9 cellular contexts compared by ENCODE assay signal in genomic region chr1:16656574-16657403, GRCh38. TPM values are rescaled to one million over a fixed set of nuclear protein-coding genes. Genes with fewer than 3 reads are reported as not detected.
DNase-seq lines count a peak whose midpoint lies in the region; ATAC-seq, FAIRE-seq and TF ChIP-seq lines count a peak whose summit lies in the region.
"Not testable (repeated sequence)": the region's sequence is repeated elsewhere in the genome, so short reads cannot be mapped to it uniquely, and the experiment has no call there.
"Had no signal": no experiment of that assay in that cellular context is flagged by ENCODE, and none has a peak within 500 bp of the region (broad histone marks: within the 10 kb centered on the region; RNA-seq: fewer than 3 reads in every experiment).

No MANE protein-coding gene starts in this region.

- not testable (repeated sequence) for H3K27ac Mint-ChIP-seq in activated T-cell treated with anti-CD3 and anti-CD28 coated beads, Interleukin-2, amount 50 U/mL, for 72 hours; central memory CD8-positive, alpha-beta T cell (ENCODE audit: low read depth); naive B cell; stimulated activated memory B cell treated with anti-CD40 and anti-IgM and Interleukin-4, amounts not matched to agents 10 μg/mL and 1 μg/mL and 100 μg/mL, for 72 hours

- H3K9me3 ChIP-seq in A549; HCT116 (ENCODE audit: control insufficient read depth in 1 of 2, insufficient read depth in 1 of 2, low read depth in 1 of 2, low read length in 2 of 2); SU-DHL-6 (ENCODE audit: insufficient read depth, low read length): not testable (repeated sequence)

- H3K4me1 Mint-ChIP-seq in activated T-cell treated with anti-CD3 and anti-CD28 coated beads, Interleukin-2, amount 50 U/mL, for 72 hours (ENCODE audit: low read depth); central memory CD8-positive, alpha-beta T cell; naive B cell; stimulated activated memory B cell treated with anti-CD40 and anti-IgM and Interleukin-4, amounts not matched to agents 10 μg/mL and 1 μg/mL and 100 μg/mL, for 72 hours: not testable (repeated sequence)

- not testable (repeated sequence) for H3K36me3 Mint-ChIP-seq in activated T-cell treated with anti-CD3 and anti-CD28 coated beads, Interleukin-2, amount 50 U/mL, for 72 hours (ENCODE audit: insufficient read depth in 2 of 2); central memory CD8-positive, alpha-beta T cell (ENCODE audit: insufficient read depth); naive B cell; stimulated activated memory B cell treated with anti-CD40 and anti-IgM and Interleukin-4, amounts not matched to agents 10 μg/mL and 1 μg/mL and 100 μg/mL, for 72 hours

- POLR2A ChIA-PET in A549 (lab: Yijun Ruan, JAX); HCT116 (lab: Charles Lee): not testable (repeated sequence)

- intact Hi-C loops in HCT116 (cut with micrococcal nuclease); left colon (cut with DNase I, micrococcal nuclease): not testable (repeated sequence)

- H3K9me2 ChIP-seq in HCT116 (ENCODE audit: insufficient read depth); SU-DHL-6 (replicated peaks; ENCODE audit: insufficient read depth, low read length): not testable (repeated sequence)

- not testable (repeated sequence) for H3K4me3 Mint-ChIP-seq in activated T-cell treated with anti-CD3 and anti-CD28 coated beads, Interleukin-2, amount 50 U/mL, for 72 hours; central memory CD8-positive, alpha-beta T cell; naive B cell; stimulated activated memory B cell treated with anti-CD40 and anti-IgM and Interleukin-4, amounts not matched to agents 10 μg/mL and 1 μg/mL and 100 μg/mL, for 72 hours

- not testable (repeated sequence) for H3K27me3 Mint-ChIP-seq in activated T-cell treated with anti-CD3 and anti-CD28 coated beads, Interleukin-2, amount 50 U/mL, for 72 hours (ENCODE audit: low read depth); central memory CD8-positive, alpha-beta T cell; naive B cell; stimulated activated memory B cell treated with anti-CD40 and anti-IgM and Interleukin-4, amounts not matched to agents 10 μg/mL and 1 μg/mL and 100 μg/mL, for 72 hours

- not testable (repeated sequence) for H3F3A ChIP-seq in SU-DHL-6 (ENCODE audit: insufficient read depth)

- not testable (repeated sequence) for TF ChIP-seq EP300 in A549 (IDR thresholded peaks at IDR 0.05)

- H4K20me1 ChIP-seq in HCT116 (ENCODE audit: insufficient read depth); SU-DHL-6 (ENCODE audit: low read depth, low read length): not testable (repeated sequence)

- not testable (repeated sequence) for H3K4me2 ChIP-seq in A549; HCT116 (ENCODE audit: low read length)
- H3K4me2 ChIP-seq in SU-DHL-6 (ENCODE audit: low read depth, low read length, poor library complexity, severe bottlenecking), result peak overlapping the region; percentile 36

- RAD21 ChIA-PET in HCT116 (lab: Charles Lee; ENCODE audit: low non-redundant PET in 1 of 2, low total read pairs in 2 of 2, uncharacterized antibody in 2 of 2, unreplicated experiment in 2 of 2), result not testable (repeated sequence)

- H3K27ac ChIP-seq in A549; HCT116 (ENCODE audit: low read depth, low read length); SU-DHL-6 (ENCODE audit: low read depth, low read length): not testable (repeated sequence)

- TF ChIP-seq CTCF in A549 (IDR thresholded peaks at IDR 0.05); HCT116 (IDR thresholded peaks at IDR 0.05 in 2 of 3, conservative IDR thresholded peaks at IDR 0.05 in 1 of 3; ENCODE audit: borderline replicate concordance in 1 of 3, insufficient read depth in 1 of 3, low read depth in 2 of 3, low read length in 2 of 3); SU-DHL-6 (IDR thresholded peaks at IDR 0.05; ENCODE audit: insufficient read depth, low read length, poor library complexity, severe bottlenecking): not testable (repeated sequence)

- ATAC-seq in A549, result peak; percentile 72 to 76
- ATAC-seq in HCT116, result peak; percentile 83
- ATAC-seq in activated T-cell treated with anti-CD3 and anti-CD28 coated beads, Interleukin-2, amount 50 U/mL, for 72 hours (replicated peaks in 1 of 2), result peak; percentile 60 to 77
- peak; percentile 43 for ATAC-seq in central memory CD8-positive, alpha-beta T cell (replicated peaks; ENCODE audit: extremely low read depth, poor library complexity, severe bottlenecking)
- peak; percentile 73 for ATAC-seq in left colon
- peak; percentile 65 to 74 for ATAC-seq in naive B cell (ENCODE audit: low read depth in 2 of 2)
- peak; percentile 56 for ATAC-seq in stimulated activated memory B cell treated with anti-CD40 and anti-IgM and Interleukin-4, amounts not matched to agents 10 μg/mL and 1 μg/mL and 100 μg/mL, for 72 hours

- TF ChIP-seq RAD21 in A549 (conservative IDR thresholded peaks at IDR 0.05 in 1 of 2, IDR thresholded peaks at IDR 0.05 in 1 of 2); HCT116 (IDR thresholded peaks at IDR 0.05; ENCODE audit: low read depth): not testable (repeated sequence)

- H3K27me3 ChIP-seq in HCT116 (ENCODE audit: insufficient read depth, low read length); SU-DHL-6 (ENCODE audit: low read length): not testable (repeated sequence)

- not testable (repeated sequence) for TF ChIP-seq POLR2A in A549 (IDR thresholded peaks at IDR 0.05; ENCODE audit: low read length); HCT116 (IDR thresholded peaks at IDR 0.05; ENCODE audit: borderline replicate concordance, extremely low read depth, insufficient read depth, insufficient read length)

- not testable (repeated sequence) for FAIRE-seq in A549 (lab: Jason Lieb, UNC)

- H3K9ac ChIP-seq in HCT116 (ENCODE audit: low read length); SU-DHL-6 (ENCODE audit: low read length): not testable (repeated sequence)

- H3K9me3 Mint-ChIP-seq in activated T-cell treated with anti-CD3 and anti-CD28 coated beads, Interleukin-2, amount 50 U/mL, for 72 hours; central memory CD8-positive, alpha-beta T cell; naive B cell; stimulated activated memory B cell treated with anti-CD40 and anti-IgM and Interleukin-4, amounts not matched to agents 10 μg/mL and 1 μg/mL and 100 μg/mL, for 72 hours: not testable (repeated sequence)

- CTCF ChIA-PET in A549 (lab: Yijun Ruan, JAX); HCT116 (lab: Charles Lee): not testable (repeated sequence)

- H3K4me1 ChIP-seq in A549; HCT116 (ENCODE audit: control insufficient read depth in 1 of 2, insufficient read depth in 2 of 2, low read length in 2 of 2): not testable (repeated sequence)

- not testable (repeated sequence) for H3K79me2 ChIP-seq in HCT116 (ENCODE audit: insufficient read depth, low read length); SU-DHL-6 (ENCODE audit: insufficient read depth, low read length)

- not testable (repeated sequence) for BruUV-seq in HCT116 (replicated peaks; lab: Mats Ljungman, UMichigan)

- no CpG with 5 or more reads among the region's 15 CpGs for WGBS in A549 (ENCODE audit: missing lambda C conversion rate)

- H3K4me3 ChIP-seq in A549; SU-DHL-6 (ENCODE audit: insufficient read depth, low read length, poor library complexity, severe bottlenecking): not testable (repeated sequence)
- peak overlapping the region in 1 of 2 experiments; percentile 20; a peak in 2 of 4 replicates for H3K4me3 ChIP-seq in HCT116 (replicated peaks in 1 of 2; ENCODE audit: low read depth in 1 of 2, low read length in 2 of 2)

- not testable (repeated sequence) for DNase-seq in A549 (ENCODE audit: low read depth in 1 of 2, low spot score in 1 of 2); HCT116 (ENCODE audit: low read depth, low spot score); activated T-cell treated with anti-CD3 and anti-CD28 coated beads, Interleukin-2, amount 50 U/mL, for 72 hours; central memory CD8-positive, alpha-beta T cell (ENCODE audit: low spot score in 2 of 2); left colon; naive B cell

- not testable (repeated sequence) for H2AFZ ChIP-seq in HCT116 (ENCODE audit: low read depth, low read length, poor library complexity, severe bottlenecking); SU-DHL-6 (ENCODE audit: low read depth, low read length, severe bottlenecking)

- H3K36me3 ChIP-seq in HCT116 (ENCODE audit: control insufficient read depth in 1 of 2, insufficient read depth in 2 of 2, low read length in 2 of 2); SU-DHL-6 (ENCODE audit: low read length): not testable (repeated sequence)

RNA-seq across cellular contexts. Expression of gene RNU1-3, which starts 10.0 kb away (rescaled TPM):
- polyA plus RNA-seq in A549 (2011; rRNA removed) (56.2 TPM in 1 of 2 replicates, not detected in the other), A549 (2017; fragmentation: RNase III; extraction: RNeasy Plus Mini Kit Qiagen cat#74134 plus additional on column Dnase treatment) (6.5 to 8.5 TPM (median 6.6 TPM) in 3 replicates), naive B cell (ENCODE audit: low read depth in 6 of 6) (10 to 100 TPM in 4 of 6 donors, not detected in 2; 27.4 to 56.9 (median 45.9) TPM)
- not detected in 2 replicates for polyA plus RNA-seq in A549 (2012; cell fraction: cytosol; rRNA removed)
- polyA plus RNA-seq in A549 (2012; cell fraction: nucleus; rRNA removed), result not detected in 2 replicates
- polyA minus RNA-seq in A549 (2011; rRNA and poly(A)+ RNA removed), result 38,453 and 40,699 TPM in 2 replicates
- total RNA-seq in HCT116 (2021; ENCODE audit: unreplicated experiment) (1,685 TPM), left colon (1,000 to 10,000 TPM; 3,977 to 5,589 TPM)
- 8.8 and 29.6 TPM in 2 replicates for polyA plus RNA-seq in HCT116 (2012)
- 1,000 to 10,000 TPM; 1,100 to 1,278 TPM for total RNA-seq in activated T-cell treated with anti-CD3 and anti-CD28 coated beads, Interleukin-2, amount 50 U/mL, for 72 hours
- polyA plus RNA-seq: AG04450 had no signal

RNA-seq across cellular contexts. Expression of gene NBPF1, which starts 43.4 kb away (rescaled TPM):
- polyA plus RNA-seq in A549 (2011; rRNA removed), result 36.8 and 37.0 TPM in 2 replicates
- 10.7 and 13.8 TPM in 2 replicates for polyA plus RNA-seq in A549 (2012; cell fraction: cytosol; rRNA removed)
- 10.4 and 13.8 TPM in 2 replicates for polyA plus RNA-seq in A549 (2012; cell fraction: nucleus; rRNA removed)
- polyA plus RNA-seq in A549 (2017; fragmentation: RNase III; extraction: RNeasy Plus Mini Kit Qiagen cat#74134 plus additional on column Dnase treatment), result 23.0 to 24.5 TPM (median 23.9 TPM) in 3 replicates
- polyA minus RNA-seq in A549 (2011; rRNA and poly(A)+ RNA removed), result 58.3 and 65.1 TPM in 2 replicates
- 46.0 TPM for total RNA-seq in HCT116 (2021; ENCODE audit: unreplicated experiment)
- 17.4 and 21.3 TPM in 2 replicates for polyA plus RNA-seq in HCT116 (2012)
- total RNA-seq in activated T-cell treated with anti-CD3 and anti-CD28 coated beads, Interleukin-2, amount 50 U/mL, for 72 hours, result 10 to 100 TPM; 14.7 to 17.6 TPM
- total RNA-seq in left colon, result 100 to 1,000 TPM; 101 to 109 TPM
- 10 to 100 TPM in 4 of 6 donors, 1 to 10 TPM in 2; 7.1 to 17.3 (median 13.8) TPM for polyA plus RNA-seq in naive B cell (ENCODE audit: low read depth in 6 of 6)
